Comparison of ENCODE assay signal across 2 cellular contexts in the genomic region with DNA sequence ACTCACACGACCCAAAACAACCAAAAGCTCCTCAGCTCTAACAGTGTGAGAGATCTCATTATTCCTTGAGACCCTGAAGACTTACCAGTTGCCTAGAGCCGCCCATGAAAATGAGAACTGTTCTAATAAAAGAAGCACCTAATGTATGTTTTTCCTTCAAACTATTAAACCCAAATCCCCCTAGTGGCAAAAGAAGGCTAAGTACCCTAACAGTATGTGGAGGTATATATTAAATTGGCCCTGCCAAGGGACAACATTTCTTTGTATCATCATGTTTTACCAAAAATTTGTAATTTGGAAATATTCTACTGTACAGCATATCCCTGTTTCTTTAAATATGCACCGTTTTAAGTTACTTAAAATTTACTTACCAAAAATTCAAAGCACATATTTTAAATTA.
TF ChIP-seq lines count a peak whose summit lies in the region.

No MANE protein-coding gene starts in this region.

TF ChIP-seq in IMR-90, 13 proteins besides CTCF, POLR2A, EP300 and RAD21:
- TF ChIP-seq FOS (IDR thresholded peaks at IDR 0.05; ENCODE audit: low read depth, low read length) (no peak), MAFK (IDR thresholded peaks at IDR 0.05; ENCODE audit: low read depth, low read length) (no peak), RFX5 (IDR thresholded peaks at IDR 0.05; ENCODE audit: low read depth, low read length) (no peak), SMC3 (IDR thresholded peaks at IDR 0.05; ENCODE audit: low read depth, low read length) (no peak), CEBPB (IDR thresholded peaks at IDR 0.05; ENCODE audit: low read depth, low read length) (no peak), CHD1 (IDR thresholded peaks at IDR 0.05; ENCODE audit: low read depth, low read length) (no peak), BHLHE40 (IDR thresholded peaks at IDR 0.05; ENCODE audit: low read depth, low read length) (no peak)
- TF ChIP-seq, protein P1, sequence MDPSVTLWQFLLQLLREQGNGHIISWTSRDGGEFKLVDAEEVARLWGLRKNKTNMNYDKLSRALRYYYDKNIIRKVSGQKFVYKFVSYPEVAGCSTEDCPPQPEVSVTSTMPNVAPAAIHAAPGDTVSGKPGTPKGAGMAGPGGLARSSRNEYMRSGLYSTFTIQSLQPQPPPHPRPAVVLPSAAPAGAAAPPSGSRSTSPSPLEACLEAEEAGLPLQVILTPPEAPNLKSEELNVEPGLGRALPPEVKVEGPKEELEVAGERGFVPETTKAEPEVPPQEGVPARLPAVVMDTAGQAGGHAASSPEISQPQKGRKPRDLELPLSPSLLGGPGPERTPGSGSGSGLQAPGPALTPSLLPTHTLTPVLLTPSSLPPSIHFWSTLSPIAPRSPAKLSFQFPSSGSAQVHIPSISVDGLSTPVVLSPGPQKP (IDR thresholded peaks at IDR 0.05; ENCODE audit: borderline replicate concordance, low read depth, low read length) = no peak

TF ChIP-seq in GM12878, 131 proteins besides CTCF, POLR2A, EP300 and RAD21:
- TF ChIP-seq, protein P2, sequence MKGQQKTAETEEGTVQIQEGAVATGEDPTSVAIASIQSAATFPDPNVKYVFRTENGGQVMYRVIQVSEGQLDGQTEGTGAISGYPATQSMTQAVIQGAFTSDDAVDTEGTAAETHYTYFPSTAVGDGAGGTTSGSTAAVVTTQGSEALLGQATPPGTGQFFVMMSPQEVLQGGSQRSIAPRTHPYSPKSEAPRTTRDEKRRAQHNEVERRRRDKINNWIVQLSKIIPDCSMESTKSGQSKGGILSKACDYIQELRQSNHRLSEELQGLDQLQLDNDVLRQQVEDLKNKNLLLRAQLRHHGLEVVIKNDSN (IDR thresholded peaks at IDR 0.05; ENCODE audit: borderline replicate concordance, extremely low read length, insufficient read depth, low read depth, low read length) = no peak
- no peak for TF ChIP-seq SIN3A (IDR thresholded peaks at IDR 0.05; ENCODE audit: low read depth, low read length)
